ENCODE assay signal across 8 cellular contexts in the genomic region with DNA sequence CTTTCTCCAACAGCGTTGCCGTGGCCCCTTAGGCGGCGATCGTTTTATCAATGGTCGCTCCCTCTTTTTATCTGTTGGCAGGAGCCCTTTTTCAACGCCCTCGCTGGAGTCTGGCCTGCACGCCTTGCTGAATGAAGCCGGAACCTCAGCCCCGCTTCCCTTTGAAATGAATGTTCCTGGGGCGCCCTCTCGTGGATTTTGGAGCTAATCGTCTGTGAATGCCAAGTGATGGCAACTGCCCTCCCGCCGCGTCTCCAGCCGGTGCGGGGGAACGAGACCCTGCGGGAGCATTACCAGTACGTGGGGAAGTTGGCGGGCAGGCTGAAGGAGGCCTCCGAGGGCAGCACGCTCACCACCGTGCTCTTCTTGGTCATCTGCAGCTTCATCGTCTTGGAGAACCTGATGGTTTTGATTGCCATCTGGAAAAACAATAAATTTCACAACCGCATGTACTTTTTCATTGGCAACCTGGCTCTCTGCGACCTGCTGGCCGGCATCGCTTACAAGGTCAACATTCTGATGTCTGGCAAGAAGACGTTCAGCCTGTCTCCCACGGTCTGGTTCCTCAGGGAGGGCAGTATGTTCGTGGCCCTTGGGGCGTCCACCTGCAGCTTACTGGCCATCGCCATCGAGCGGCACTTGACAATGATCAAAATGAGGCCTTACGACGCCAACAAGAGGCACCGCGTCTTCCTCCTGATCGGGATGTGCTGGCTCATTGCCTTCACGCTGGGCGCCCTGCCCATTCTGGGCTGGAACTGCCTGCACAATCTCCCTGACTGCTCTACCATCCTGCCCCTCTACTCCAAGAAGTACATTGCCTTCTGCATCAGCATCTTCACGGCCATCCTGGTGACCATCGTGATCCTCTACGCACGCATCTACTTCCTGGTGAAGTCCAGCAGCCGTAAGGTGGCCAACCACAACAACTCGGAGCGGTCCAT. TPM values are rescaled to one million over a fixed set of nuclear protein-coding genes. Genes with fewer than 3 reads are reported as not detected.
A peak's percentile ranks its signal among the peaks of the same experiment; 100 is the strongest.
DNase-seq lines count a peak whose midpoint lies in the region; FAIRE-seq and TF ChIP-seq lines count a peak whose summit lies in the region.

No MANE protein-coding gene starts in this region.

- H3K4me1 ChIP-seq in neural progenitor cell (peaks cover 11% of the 10 kb centered on the region), stomach smooth muscle (ENCODE audit: control insufficient read depth, insufficient read depth, low read length) (peaks cover 56% of the 10 kb centered on the region)

- H3K9me3 ChIP-seq in neural progenitor cell (ENCODE audit: low read depth) (no peaks in the 10 kb centered on the region), stomach smooth muscle (ENCODE audit: control insufficient read depth in 2 of 2, low read length in 2 of 2) (no peaks in the 10 kb centered on the region)

- H3K4me3 ChIP-seq in fibroblast of the aortic adventitia (ENCODE audit: low read depth, low read length) = no peak overlapping the region
- H3K4me3 ChIP-seq in neural progenitor cell = no peak overlapping the region
- H3K4me3 ChIP-seq in stomach smooth muscle (ENCODE audit: low read length in 2 of 2) = peak overlapping the region; percentile 31 to 64

- H3K27me3 ChIP-seq in neural progenitor cell (no peaks in the 10 kb centered on the region), stomach smooth muscle (ENCODE audit: control insufficient read depth in 1 of 2, insufficient read depth in 2 of 2, low read length in 2 of 2) (no peaks in the 10 kb centered on the region)

- intact Hi-C loops in activated T-helper 1 cell treated with anti-CD3 and anti-CD28 coated beads, Interleukin-12 subunit alpha, Interleukin-12 subunit beta, Interleukin-2, Interleukin-4 antibody, amounts not matched to agents 30 ng/mL and 10 ng/mL and 1 ng/mL, durations not matched to agents 14 hours and 24 hours and 36 hours (cut with micrococcal nuclease) = loop anchor here (1.0 to 5.0 kb wide), 4 partner anchors 341 to 1050 kb away; no protein-coding TSS in a partner anchor

- H3F3A ChIP-seq in neural progenitor cell (ENCODE audit: low read depth) = no peaks in the 10 kb centered on the region

- no peak for FAIRE-seq in RCC 7860 (lab: Jason Lieb, UNC)

- no peak overlapping the region for H3K9ac ChIP-seq in neural progenitor cell
- H3K9ac ChIP-seq in stomach smooth muscle (ENCODE audit: low read length in 2 of 2) = peak overlapping the region; percentile 1 to 21

- peaks cover 24% of the 10 kb centered on the region for H3K79me2 ChIP-seq in neural progenitor cell (ENCODE audit: low read depth)

- peaks cover 56% of the 10 kb centered on the region for H4K20me1 ChIP-seq in neural progenitor cell (ENCODE audit: low read depth)

- H3K36me3 ChIP-seq in neural progenitor cell (no peaks in the 10 kb centered on the region), stomach smooth muscle (ENCODE audit: control insufficient read depth in 2 of 2, insufficient read depth in 2 of 2, low read length in 2 of 2) (peaks cover 22 to 24% of the 10 kb centered on the region in 2 donors)

- no peak overlapping the region for H2AFZ ChIP-seq in neural progenitor cell (replicated peaks)

- H3K27ac Mint-ChIP-seq in activated T-helper 1 cell treated with anti-CD3 and anti-CD28 coated beads, Interleukin-12 subunit alpha, Interleukin-12 subunit beta, Interleukin-2, Interleukin-4 antibody, amounts not matched to agents 30 ng/mL and 10 ng/mL and 1 ng/mL, durations not matched to agents 14 hours and 24 hours and 36 hours = no peak overlapping the region
- no peak overlapping the region for H3K27ac Mint-ChIP-seq in neural progenitor cell

- H3K4me3 Mint-ChIP-seq in activated T-helper 1 cell treated with anti-CD3 and anti-CD28 coated beads, Interleukin-12 subunit alpha, Interleukin-12 subunit beta, Interleukin-2, Interleukin-4 antibody, amounts not matched to agents 30 ng/mL and 10 ng/mL and 1 ng/mL, durations not matched to agents 14 hours and 24 hours and 36 hours = no peak overlapping the region
- no peak overlapping the region for H3K4me3 Mint-ChIP-seq in neural progenitor cell

- TF ChIP-seq CTCF in fibroblast of the aortic adventitia (IDR thresholded peaks at IDR 0.05; ENCODE audit: insufficient read depth, low read length) (peak; percentile 72), neural progenitor cell (IDR thresholded peaks at IDR 0.05) (peak; percentile 87)

- no peaks in the 10 kb centered on the region for H3K9me3 Mint-ChIP-seq in activated T-helper 1 cell treated with anti-CD3 and anti-CD28 coated beads, Interleukin-12 subunit alpha, Interleukin-12 subunit beta, Interleukin-2, Interleukin-4 antibody, amounts not matched to agents 30 ng/mL and 10 ng/mL and 1 ng/mL, durations not matched to agents 14 hours and 24 hours and 36 hours
- no peaks in the 10 kb centered on the region for H3K9me3 Mint-ChIP-seq in neural progenitor cell

- no peaks in the 10 kb centered on the region for H3K36me3 Mint-ChIP-seq in activated T-helper 1 cell treated with anti-CD3 and anti-CD28 coated beads, Interleukin-12 subunit alpha, Interleukin-12 subunit beta, Interleukin-2, Interleukin-4 antibody, amounts not matched to agents 30 ng/mL and 10 ng/mL and 1 ng/mL, durations not matched to agents 14 hours and 24 hours and 36 hours (ENCODE audit: low read depth)
- peaks cover 31% of the 10 kb centered on the region for H3K36me3 Mint-ChIP-seq in neural progenitor cell

- peak overlapping the region; percentile 30 for H3K4me2 ChIP-seq in neural progenitor cell

- H3K27me3 Mint-ChIP-seq in activated T-helper 1 cell treated with anti-CD3 and anti-CD28 coated beads, Interleukin-12 subunit alpha, Interleukin-12 subunit beta, Interleukin-2, Interleukin-4 antibody, amounts not matched to agents 30 ng/mL and 10 ng/mL and 1 ng/mL, durations not matched to agents 14 hours and 24 hours and 36 hours (ENCODE audit: insufficient read depth) = peaks cover 16% of the 10 kb centered on the region
- peaks cover 4% of the 10 kb centered on the region for H3K27me3 Mint-ChIP-seq in neural progenitor cell (ENCODE audit: insufficient read depth, low read depth)

- H3K4me1 Mint-ChIP-seq in activated T-helper 1 cell treated with anti-CD3 and anti-CD28 coated beads, Interleukin-12 subunit alpha, Interleukin-12 subunit beta, Interleukin-2, Interleukin-4 antibody, amounts not matched to agents 30 ng/mL and 10 ng/mL and 1 ng/mL, durations not matched to agents 14 hours and 24 hours and 36 hours (ENCODE audit: low read depth) = peaks cover 6% of the 10 kb centered on the region
- peaks cover 57% of the 10 kb centered on the region for H3K4me1 Mint-ChIP-seq in neural progenitor cell

- DNase-seq in NK-92 treated with Interleukin-12 subunit alpha and Interleukin-12 subunit beta, amount 100 ng/mL, for 24 hours (lab: John Stamatoyannopoulos, UW) = peak; percentile 36
- DNase-seq in NK-92 (lab: John Stamatoyannopoulos, UW; ENCODE audit: unreplicated experiment) (no peak), HuH-7.5 (ENCODE audit: low spot score) (peak; percentile 74), RCC 7860 (ENCODE audit: low spot score) (peak; percentile 46), fibroblast of the aortic adventitia (ENCODE audit: low read depth) (peak; percentile 92), neural progenitor cell (ENCODE audit: low spot score) (peak; percentile 95)
- peak; percentile 58 for DNase-seq in activated T-helper 1 cell treated with anti-CD3 and anti-CD28 coated beads, Interleukin-12 subunit alpha, Interleukin-12 subunit beta, Interleukin-2, Interleukin-4 antibody, amounts not matched to agents 30 ng/mL and 10 ng/mL and 1 ng/mL, durations not matched to agents 14 hours and 24 hours and 36 hours (ENCODE audit: low spot score)

- no peak overlapping the region for H3K27ac ChIP-seq in neural progenitor cell
- H3K27ac ChIP-seq in stomach smooth muscle (ENCODE audit: low read length) = peak overlapping the region; percentile 60

RNA-seq across cellular contexts. Expression of gene S1PR3, which starts 10.0 kb away (rescaled TPM):
- total RNA-seq in activated T-helper 1 cell treated with anti-CD3 and anti-CD28 coated beads, Interleukin-12 subunit alpha, Interleukin-12 subunit beta, Interleukin-2, Interleukin-4 antibody, amounts not matched to agents 30 ng/mL and 10 ng/mL and 1 ng/mL, durations not matched to agents 14 hours and 24 hours and 36 hours = 3.0 and 3.3 TPM in 2 replicates
- 12.8 and 31.1 TPM in 2 replicates for total RNA-seq in fibroblast of the aortic adventitia (ENCODE audit: low replicate concordance)
- 21.6 and 29.4 TPM in 2 replicates for total RNA-seq in neural progenitor cell (ENCODE audit: low replicate concordance)

Comparison
In these comparisons a context has a peak if more than half of its experiments do, and no peak if none do; other contexts are left out.
1. H3K4me3 ChIP-seq: peak in stomach smooth muscle (2 of 2); none in fibroblast of the aortic adventitia (single experiment) and neural progenitor cell (single experiment).